In genomic region chr17:16304832-16305231, GRCh38 we compare ENCODE assay signal across 8 cellular contexts. TPM values are rescaled to one million over a fixed set of nuclear protein-coding genes. Genes with fewer than 3 reads are reported as not detected.
A peak's percentile ranks its signal among the peaks of the same experiment; 100 is the strongest.
DNase-seq lines count a peak whose midpoint lies in the region; ATAC-seq and TF ChIP-seq lines count a peak whose summit lies in the region.

No MANE protein-coding gene starts in this region.

- no peak overlapping the region for H3T11ph ChIP-seq in H9 (ENCODE audit: low read length)

- WGBS in H9 (ENCODE audit: extremely low coverage, insufficient read length, low lambda C conversion rate), result no CpG with 5 or more reads among the region's 3 CpGs

- H2BK120ac ChIP-seq in H9 (ENCODE audit: low read depth, low read length, poor library complexity, severe bottlenecking), result no peak overlapping the region

- no peaks in the 10 kb centered on the region for H3K9me3 Mint-ChIP-seq in H9
- H3K9me3 Mint-ChIP-seq in T-helper 2 cell treated with Interferon-gamma antibody and Interleukin-4, amounts not matched to agents 5 μg/mL and 100 μg/mL, for 36 hours, result no peaks in the 10 kb centered on the region

- H4K20me1 ChIP-seq in H9 (ENCODE audit: control insufficient read depth, insufficient read depth, insufficient read length), result no peaks in the 10 kb centered on the region

- H3K27me3 Mint-ChIP-seq in H9 (ENCODE audit: low read depth) (no peaks in the 10 kb centered on the region; the same call in 1 of the 2 replicates), T-helper 17 cell (no peaks in the 10 kb centered on the region)
- H3K27me3 Mint-ChIP-seq in T-helper 2 cell treated with Interferon-gamma antibody and Interleukin-4, amounts not matched to agents 5 μg/mL and 100 μg/mL, for 36 hours (ENCODE audit: low read depth), result no peaks in the 10 kb centered on the region

- H3K4me3 Mint-ChIP-seq in H9, result no peak overlapping the region
- H3K4me3 Mint-ChIP-seq in T-helper 17 cell, result no peak overlapping the region
- no peak overlapping the region for H3K4me3 Mint-ChIP-seq in T-helper 2 cell treated with Interferon-gamma antibody and Interleukin-4, amounts not matched to agents 5 μg/mL and 100 μg/mL, for 36 hours

- no peak overlapping the region for H2AK5ac ChIP-seq in H9 (ENCODE audit: insufficient read length, low read length)

- H3K23me2 ChIP-seq in H9 (ENCODE audit: insufficient read length, low read depth, low read length, poor library complexity, severe bottlenecking), result no peaks in the 10 kb centered on the region

- H3K36me3 Mint-ChIP-seq in H9 (ENCODE audit: insufficient read depth in 1 of 3, low read depth in 3 of 3) (peaks cover 3 to 14% (median 6%) of the 10 kb centered on the region in 3 experiments), T-helper 17 cell (ENCODE audit: low read depth) (peaks cover 8% of the 10 kb centered on the region)
- H3K36me3 Mint-ChIP-seq in T-helper 2 cell treated with Interferon-gamma antibody and Interleukin-4, amounts not matched to agents 5 μg/mL and 100 μg/mL, for 36 hours (ENCODE audit: low read depth), result peaks cover 7% of the 10 kb centered on the region

- no peaks in the 10 kb centered on the region for H3K79me1 ChIP-seq in H9 (ENCODE audit: insufficient read depth, low read depth, low read length, poor library complexity, severe bottlenecking)

- H2BK5ac ChIP-seq in H9 (ENCODE audit: insufficient read length, low read length), result no peak overlapping the region

- no peak overlapping the region for H4K8ac ChIP-seq in H9 (replicated peaks; ENCODE audit: insufficient read length, low read depth, low read length)

- no peak overlapping the region for H3K4ac ChIP-seq in H9 (ENCODE audit: low read depth, low read length)

- H3K27ac Mint-ChIP-seq in H9, result no peak overlapping the region
- no peak overlapping the region for H3K27ac Mint-ChIP-seq in T-helper 17 cell
- H3K27ac Mint-ChIP-seq in T-helper 2 cell treated with Interferon-gamma antibody and Interleukin-4, amounts not matched to agents 5 μg/mL and 100 μg/mL, for 36 hours, result no peak overlapping the region

- H2BK15ac ChIP-seq in H9 (ENCODE audit: low read depth, low read length), result no peak overlapping the region

- H3K27me3 ChIP-seq in H9 (ENCODE audit: insufficient read depth, low read length) (no peaks in the 10 kb centered on the region), RWPE2 (ENCODE audit: insufficient read depth, poor library complexity, severe bottlenecking) (no peaks in the 10 kb centered on the region)

- no peak overlapping the region for H3K14ac ChIP-seq in H9 (ENCODE audit: insufficient read depth, low read length)

- H3K4me1 ChIP-seq in H9 (ENCODE audit: insufficient read depth, low read length) (no peaks in the 10 kb centered on the region), RWPE2 (ENCODE audit: insufficient read depth, poor library complexity, severe bottlenecking) (no peaks in the 10 kb centered on the region)

- H3K23ac ChIP-seq in H9 (ENCODE audit: insufficient read length, low read depth, low read length), result no peak overlapping the region

- no peak overlapping the region for H2BK12ac ChIP-seq in H9 (ENCODE audit: insufficient read length, low read depth, low read length)

- no peak overlapping the region for H4K91ac ChIP-seq in H9 (ENCODE audit: insufficient read length, low read depth, low read length)

- H3K18ac ChIP-seq in H9 (ENCODE audit: insufficient read length, low read depth, low read length), result no peak overlapping the region

- no peak overlapping the region for H4K5ac ChIP-seq in H9 (ENCODE audit: insufficient read length, low read depth, low read length)

- H3K36me3 ChIP-seq in RWPE2 (ENCODE audit: low read depth), result peaks cover 4% of the 10 kb centered on the region; the same call in 1 of the 2 replicates

- no peaks in the 10 kb centered on the region for H3K9me3 ChIP-seq in H9 (ENCODE audit: control insufficient read depth, low read depth, low read length)
- no peaks in the 10 kb centered on the region for H3K9me3 ChIP-seq in RWPE2 (ENCODE audit: severe bottlenecking)
- no peaks in the 10 kb centered on the region for H3K9me3 ChIP-seq in T-helper 17 cell (ENCODE audit: control insufficient read depth, low read length, poor library complexity, severe bottlenecking)

- no peak overlapping the region for H3K27ac ChIP-seq in H9 (ENCODE audit: insufficient read length, low read depth, low read length)
- no peak overlapping the region for H3K27ac ChIP-seq in RWPE2 (ENCODE audit: poor library complexity, severe bottlenecking)

- H3K9ac ChIP-seq in H9 (ENCODE audit: extremely low read depth, insufficient read length, low read length), result no peak overlapping the region

- no peak overlapping the region for H3K4me3 ChIP-seq in RWPE2 (ENCODE audit: severe bottlenecking)

- DNase-seq in CD1c-positive myeloid dendritic cell (ENCODE audit: extremely low spot score) (peak; percentile 12), H9 (peak; percentile 67), RWPE2 (ENCODE audit: low spot score) (no peak), iPS-NIHi7 (ENCODE audit: extremely low spot score) (peak; percentile 53), T-helper 17 cell (no peak)
- DNase-seq in T-helper 2 cell treated with Interferon-gamma antibody and Interleukin-4, amounts not matched to agents 5 μg/mL and 100 μg/mL, for 36 hours (ENCODE audit: low spot score), result no peak
- no peak for DNase-seq in activated CD8-positive, alpha-beta memory T cell treated with anti-CD3 and anti-CD28 coated beads, Interleukin-2, amount 50 U/mL, for 4 hours

- TF ChIP-seq CTCF in H9 (conservative IDR thresholded peaks at IDR 0.05) (peak; percentile 69), RWPE2 (IDR thresholded peaks at IDR 0.05; ENCODE audit: poor library complexity, severe bottlenecking) (peak; percentile 56)

- peak; percentile 66 for ATAC-seq in RWPE2 (ENCODE audit: low read depth)
- no peak for ATAC-seq in T-helper 17 cell
- ATAC-seq in GM18867 (IDR thresholded peaks at IDR 0.05; ENCODE audit: unreplicated experiment), result no peak

- no peak overlapping the region for H2AFZ ChIP-seq in H9 (ENCODE audit: low read length)

- H3K4me1 Mint-ChIP-seq in H9 (no peaks in the 10 kb centered on the region), T-helper 17 cell (peaks cover 2% of the 10 kb centered on the region)
- H3K4me1 Mint-ChIP-seq in T-helper 2 cell treated with Interferon-gamma antibody and Interleukin-4, amounts not matched to agents 5 μg/mL and 100 μg/mL, for 36 hours (ENCODE audit: low read depth), result no peaks in the 10 kb centered on the region

- H3K79me2 ChIP-seq in H9 (ENCODE audit: insufficient read depth, low read length), result no peaks in the 10 kb centered on the region

- no peak overlapping the region for H2BK20ac ChIP-seq in H9 (ENCODE audit: low read depth, low read length, poor library complexity, severe bottlenecking)

- H3K4me2 ChIP-seq in H9 (ENCODE audit: insufficient read depth, insufficient read length, low read length), result no peak overlapping the region

- H3K56ac ChIP-seq in H9 (ENCODE audit: insufficient read length, low read depth, low read length), result no peak overlapping the region

RNA-seq across cellular contexts. Expression of gene CENPV, which starts 48.4 kb away (rescaled TPM):
- total RNA-seq in H9 (2021) (196 and 200 TPM in 2 replicates), T-helper 17 cell (1 to 10 TPM; 6.9 to 9.2 TPM)

Comparison
In these comparisons a context has a peak if more than half of its experiments do, and no peak if none do; other contexts are left out.
1. DNase-seq: peak in CD1c-positive myeloid dendritic cell (single experiment), H9 (single experiment) and iPS-NIHi7 (single experiment); none in RWPE2 (single experiment), T-helper 17 cell (0 of 3), T-helper 2 cell treated with Interferon-gamma antibody and Interleukin-4, amounts not matched to agents 5 μg/mL and 100 μg/mL, for 36 hours (single experiment) and activated CD8-positive, alpha-beta memory T cell treated with anti-CD3 and anti-CD28 coated beads, Interleukin-2, amount 50 U/mL, for 4 hours (single experiment).
2. RNA of gene CENPV, which starts 48.4 kb away (total RNA-seq): 196 to 200 TPM in H9; 6.9 to 9.2 TPM in T-helper 17 cell; every median in the first group is over 10 times any median in the second.